10 cellular contexts compared by ENCODE assay signal in the genomic region with DNA sequence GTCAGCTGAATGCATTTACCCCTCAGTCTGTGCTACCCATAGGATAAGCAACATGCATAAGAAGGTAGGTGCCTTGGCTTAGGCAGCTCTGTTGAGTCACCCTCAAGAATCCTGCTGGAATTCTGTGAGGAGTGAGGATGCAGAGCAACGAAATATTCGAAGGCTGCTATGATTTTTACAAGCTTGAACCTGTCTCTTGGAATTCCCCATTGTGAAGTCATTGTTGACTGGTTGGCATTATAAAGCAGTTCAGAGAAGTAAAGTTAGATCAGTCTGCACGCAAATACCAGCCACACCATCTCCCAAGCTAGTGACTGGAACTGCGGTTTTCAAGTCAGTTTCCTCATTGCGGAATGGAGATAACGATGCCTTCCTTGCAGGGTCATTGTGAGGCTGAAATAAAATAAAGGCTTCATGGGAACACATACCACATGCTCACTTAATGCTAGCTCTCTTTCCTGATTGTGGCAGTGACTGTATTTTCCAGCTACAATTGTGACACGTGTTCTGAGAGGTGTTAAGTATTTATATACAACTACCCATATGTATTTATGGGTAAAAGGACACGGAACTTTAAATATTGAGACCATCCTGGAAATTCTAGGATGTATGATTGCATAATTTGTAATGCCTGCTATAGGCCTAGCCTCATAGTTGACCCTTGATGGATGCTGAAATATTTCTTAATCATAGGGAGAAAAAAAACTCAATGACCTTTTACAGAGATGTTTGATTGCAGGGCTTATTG.
DNase-seq lines count a peak whose midpoint lies in the region; ATAC-seq and TF ChIP-seq lines count a peak whose summit lies in the region.
"Had no signal": no experiment of that assay in that cellular context is flagged by ENCODE, and none has a peak within 500 bp of the region (broad histone marks: within the 10 kb centered on the region; RNA-seq: fewer than 3 reads in every experiment).

No MANE protein-coding gene starts in this region.

- DNase-seq in LoVo (ENCODE audit: low spot score) = peak; percentile 8
- DNase-seq in MCF 10A (ENCODE audit: unreplicated experiment) = peak; percentile 90
- DNase-seq in renal cortical epithelial cell (ENCODE audit: low read depth) = peak; percentile 87
- DNase-seq in tibial nerve (ENCODE audit: low spot score in 2 of 2) = no peak
- DNase-seq in NCI-H748 treated with DMSO at 0.1 percent for 48 hours (lab: John Stamatoyannopoulos, UW) = no peak
- DNase-seq in RKO (ENCODE audit: low spot score) = no peak
- no peak for DNase-seq in NCI-H748 (lab: John Stamatoyannopoulos, UW; ENCODE audit: unreplicated experiment)
- DNase-seq: retina had no signal

- no peaks in the 10 kb centered on the region for H3K36me3 ChIP-seq in tibial nerve

- H3K4me3 Mint-ChIP-seq in MCF 10A (ENCODE audit: unreplicated experiment) = no peak overlapping the region
- H3K4me3 Mint-ChIP-seq: central memory CD8-positive, alpha-beta T cell had no signal

- TF ChIP-seq POLR2A in tibial nerve (IDR thresholded peaks at IDR 0.05) = no peak

- TF ChIP-seq EP300 in tibial nerve (IDR thresholded peaks at IDR 0.05) = peak in 1 of 2 donors; percentile 42

- H3K4me1 Mint-ChIP-seq in MCF 10A (ENCODE audit: insufficient read depth, unreplicated experiment) = peaks cover 34% of the 10 kb centered on the region

- peak; percentile 42 for ATAC-seq in GM18909 (IDR thresholded peaks at IDR 0.05; ENCODE audit: poor library complexity, unreplicated experiment)

- TF ChIP-seq CTCF in MCF 10A (IDR thresholded peaks at IDR 0.05; ENCODE audit: unreplicated experiment) (no peak), tibial nerve (IDR thresholded peaks at IDR 0.05) (no peak)

- H3K27me3 ChIP-seq in tibial nerve = no peaks in the 10 kb centered on the region

- intact Hi-C loops in MCF 10A (cut with micrococcal nuclease) = loop anchor here (5.0 kb wide), 1 partner anchor 94 kb away; no protein-coding TSS in a partner anchor

- H3K27ac Mint-ChIP-seq in MCF 10A (ENCODE audit: low read depth, unreplicated experiment) = peak overlapping the region; percentile 28

- no peak overlapping the region for H3K4me3 ChIP-seq in tibial nerve

- CTCF ChIA-PET in MCF 10A (lab: Yijun Ruan, JAX) = no interaction called here

- POLR2A ChIA-PET in MCF 10A (lab: Yijun Ruan, JAX) = interaction anchor here (0.7 to 1.9 kb wide), 16 partner anchors 10 to 1028 kb away, joined by 3 to 16 read pairs (median 4); a partner anchor contains a TSS

- WGBS in tibial nerve, 2 donors = 82 to 89% methylated on average over 8 of the region's 8 CpGs

- no peak overlapping the region for H3K27ac ChIP-seq in tibial nerve

- H3K9me3 Mint-ChIP-seq in MCF 10A (ENCODE audit: unreplicated experiment) = no peaks in the 10 kb centered on the region
- H3K9me3 Mint-ChIP-seq: central memory CD8-positive, alpha-beta T cell had no signal

- no peaks in the 10 kb centered on the region for H3K9me3 ChIP-seq in tibial nerve

- peaks cover 0 to 14% (median 0%) of the 10 kb centered on the region in 4 donors for H3K4me1 ChIP-seq in tibial nerve

- no peaks in the 10 kb centered on the region for H3K27me3 Mint-ChIP-seq in MCF 10A (ENCODE audit: insufficient read depth, unreplicated experiment)
- H3K27me3 Mint-ChIP-seq: central memory CD8-positive, alpha-beta T cell had no signal

- H3K36me3 Mint-ChIP-seq in MCF 10A (ENCODE audit: insufficient read depth, unreplicated experiment) = peaks cover 7% of the 10 kb centered on the region

- no TSS peak for BruUV-seq in MCF 10A (replicated peaks; lab: Mats Ljungman, UMichigan)

Comparison
In these comparisons a context has a peak if more than half of its experiments do, and no peak if none do; other contexts are left out.
1. DNase-seq: peak in LoVo (single experiment), MCF 10A (single experiment) and renal cortical epithelial cell (single experiment); none in tibial nerve (0 of 2), NCI-H748 treated with DMSO at 0.1 percent for 48 hours (single experiment), RKO (single experiment) and NCI-H748 (single experiment).